Comparison of ENCODE assay signal across 10 cellular contexts in genomic region chr9:98790601-98791146, GRCh38. TPM values are rescaled to one million over a fixed set of nuclear protein-coding genes. Genes with fewer than 3 reads are reported as not detected.
DNase-seq lines count a peak whose midpoint lies in the region; ATAC-seq and TF ChIP-seq lines count a peak whose summit lies in the region.
"Had no signal": no experiment of that assay in that cellular context is flagged by ENCODE, and none has a peak within 500 bp of the region (broad histone marks: within the 10 kb centered on the region; RNA-seq: fewer than 3 reads in every experiment).

No MANE protein-coding gene starts in this region.

- peaks cover 12% of the 10 kb centered on the region; the same call in 1 of the 2 replicates for H3K79me2 ChIP-seq in SK-N-SH (ENCODE audit: insufficient read depth)
- peaks cover 50% of the 10 kb centered on the region for H3K79me2 ChIP-seq in PC-3 (ENCODE audit: low read length)

- WGBS in SK-N-SH (ENCODE audit: low lambda C conversion rate) = 79% methylated on average over 5 of the region's 7 CpGs

- TF ChIP-seq RAD21 in SK-N-SH (IDR thresholded peaks at IDR 0.05; ENCODE audit: low read length) = no peak

- H4K20me1 ChIP-seq in SK-N-SH (ENCODE audit: insufficient read depth) (peaks cover 10% of the 10 kb centered on the region), PC-3 (ENCODE audit: low read length) (peaks cover 5% of the 10 kb centered on the region; the same call in 1 of the 2 replicates)

- no peaks in the 10 kb centered on the region for H3K9me3 ChIP-seq in SK-N-SH
- H3K9me3 ChIP-seq in PC-3 (ENCODE audit: low read length) = no peaks in the 10 kb centered on the region
- no peaks in the 10 kb centered on the region for H3K9me3 ChIP-seq in vagina
- H3K9me3 ChIP-seq: pancreas had no signal

- no peak for TF ChIP-seq POLR2A in vagina (IDR thresholded peaks at IDR 0.05)

- H3K4me1 ChIP-seq in SK-N-SH (ENCODE audit: control insufficient read depth in 1 of 2, insufficient read depth in 2 of 2, low read depth in 1 of 2, low read length in 1 of 2) (peaks cover 3 to 14% of the 10 kb centered on the region in 2 experiments; a peak in 1 of 4 replicates), PC-3 (ENCODE audit: insufficient read depth, low read length) (peaks cover 31% of the 10 kb centered on the region), vagina (peaks cover 22% of the 10 kb centered on the region)

- no peak for TF ChIP-seq CTCF in SK-N-SH (IDR thresholded peaks at IDR 0.05)
- TF ChIP-seq CTCF in PC-3 (conservative IDR thresholded peaks at IDR 0.05; ENCODE audit: low read depth, low read length) = no peak
- no peak for TF ChIP-seq CTCF in fibroblast of the aortic adventitia (IDR thresholded peaks at IDR 0.05; ENCODE audit: insufficient read depth, low read length)
- TF ChIP-seq CTCF in vagina (IDR thresholded peaks at IDR 0.05) = no peak
- TF ChIP-seq CTCF in omental fat pad (IDR thresholded peaks at IDR 0.05) = no peak

- H3K4me3 ChIP-seq in SK-N-SH (ENCODE audit: low read depth in 2 of 2, low read length in 1 of 2) = no peak overlapping the region
- H3K4me3 ChIP-seq in PC-3 (ENCODE audit: low read length) = peak overlapping the region; percentile 20; the same call in 1 of the 2 replicates
- H3K4me3 ChIP-seq in fibroblast of the aortic adventitia (ENCODE audit: low read depth, low read length) = no peak overlapping the region
- H3K4me3 ChIP-seq in vagina = no peak overlapping the region
- H3K4me3 ChIP-seq: pancreas had no signal

- POLR2A ChIA-PET in SK-N-SH (lab: Yijun Ruan, JAX) (no interaction called here), PC-3 (lab: Charles Lee; ENCODE audit: unreplicated experiment) (no interaction called here)

- H3K27ac ChIP-seq in SK-N-SH (ENCODE audit: low read depth in 2 of 2, low read length in 1 of 2) = peak overlapping the region in 1 of 2 experiments; percentile 29; a peak in 2 of 4 replicates
- H3K27ac ChIP-seq in PC-3 (ENCODE audit: low read length) = peak overlapping the region; percentile 69
- H3K27ac ChIP-seq in vagina = peak overlapping the region; percentile 5

- DNase-seq in SK-N-SH (no peak), PC-3 (no peak), fibroblast of the aortic adventitia (ENCODE audit: low read depth) (peak; percentile 12), vagina (ENCODE audit: extremely low spot score in 2 of 2) (peak in 1 of 2 donors; percentile 58), HPDE6-E6E7 (ENCODE audit: extremely low spot score) (no peak), omental fat pad (ENCODE audit: low spot score) (no peak), GM03348 (ENCODE audit: low spot score) (no peak)
- DNase-seq: NCI-H526 treated with DMSO at 0.1 percent for 48 hours had no signal

- H3K36me3 ChIP-seq in SK-N-SH (replicated peaks in 1 of 2; ENCODE audit: control insufficient read depth in 1 of 2, insufficient read depth in 2 of 2, low read length in 1 of 2) (peaks cover 0 to 20% of the 10 kb centered on the region in 2 experiments), PC-3 (ENCODE audit: low read depth, low read length) (peaks cover 8% of the 10 kb centered on the region; the same call in 1 of the 2 replicates), vagina (peaks cover 0 to 5% of the 10 kb centered on the region in 2 donors)
- H3K36me3 ChIP-seq: pancreas had no signal

- TF ChIP-seq EP300 in SK-N-SH (IDR thresholded peaks at IDR 0.05; ENCODE audit: borderline replicate concordance in 1 of 2, low read depth in 1 of 2, low read length in 1 of 2) = no peak

- CTCF ChIA-PET in SK-N-SH (lab: Yijun Ruan, JAX) (interaction anchor here (0.6 to 7.2 kb wide), 6 partner anchors 9 to 711 kb away, joined by 3 to 79 read pairs (median 5); no protein-coding TSS in a partner anchor), PC-3 (lab: Charles Lee) (no interaction called here)

- no TSS peak for BruUV-seq in PC-3 (replicated peaks; lab: Mats Ljungman, UMichigan)

- H3K4me2 ChIP-seq in SK-N-SH (no peak overlapping the region; the same call in 1 of the 2 replicates), PC-3 (ENCODE audit: low read length) (peak overlapping the region; percentile 55)

- no peak overlapping the region for H2AFZ ChIP-seq in SK-N-SH (ENCODE audit: low read depth)
- H2AFZ ChIP-seq in PC-3 (ENCODE audit: low read length) = no peak overlapping the region

- no peaks in the 10 kb centered on the region for H3K9me2 ChIP-seq in SK-N-SH
- no peaks in the 10 kb centered on the region for H3K9me2 ChIP-seq in PC-3 (replicated peaks; ENCODE audit: low read length)

- intact Hi-C loops in PC-3 (cut with micrococcal nuclease) (loop anchor here (1.0 kb wide), 2 partner anchors 8 to 475 kb away; no protein-coding TSS in a partner anchor), vagina (cut with DNase I) (loop anchor here (5.0 kb wide), 1 partner anchor 478 kb away; no protein-coding TSS in a partner anchor)

- H3K27me3 ChIP-seq in SK-N-SH (ENCODE audit: insufficient read depth) (no peaks in the 10 kb centered on the region), PC-3 (ENCODE audit: low read length) (no peaks in the 10 kb centered on the region), vagina (no peaks in the 10 kb centered on the region)
- H3K27me3 ChIP-seq: pancreas had no signal

- H3K9ac ChIP-seq in SK-N-SH = no peak overlapping the region
- H3K9ac ChIP-seq in PC-3 (ENCODE audit: low read length) = peak overlapping the region; percentile 5; the same call in 1 of the 2 replicates

- H3F3A ChIP-seq in SK-N-SH (replicated peaks; ENCODE audit: insufficient read depth) (peaks cover 4% of the 10 kb centered on the region), PC-3 (ENCODE audit: low read length, unreplicated experiment) (no peaks in the 10 kb centered on the region)

- ATAC-seq in SK-N-SH treated with all-trans-retinoic acid at 6 μM for 48 hours (no peak), PC-3 (no peak), omental fat pad (ENCODE audit: low FRiP score) (no peak)

TF ChIP-seq in SK-N-SH, 30 proteins besides CTCF, POLR2A, EP300 and RAD21:
- TF ChIP-seq FOXM1 (IDR thresholded peaks at IDR 0.05; ENCODE audit: low read depth) (no peak), TAF1 (IDR thresholded peaks at IDR 0.05; ENCODE audit: borderline replicate concordance, low read depth, low read length) (no peak)
- TF ChIP-seq, protein P1, sequence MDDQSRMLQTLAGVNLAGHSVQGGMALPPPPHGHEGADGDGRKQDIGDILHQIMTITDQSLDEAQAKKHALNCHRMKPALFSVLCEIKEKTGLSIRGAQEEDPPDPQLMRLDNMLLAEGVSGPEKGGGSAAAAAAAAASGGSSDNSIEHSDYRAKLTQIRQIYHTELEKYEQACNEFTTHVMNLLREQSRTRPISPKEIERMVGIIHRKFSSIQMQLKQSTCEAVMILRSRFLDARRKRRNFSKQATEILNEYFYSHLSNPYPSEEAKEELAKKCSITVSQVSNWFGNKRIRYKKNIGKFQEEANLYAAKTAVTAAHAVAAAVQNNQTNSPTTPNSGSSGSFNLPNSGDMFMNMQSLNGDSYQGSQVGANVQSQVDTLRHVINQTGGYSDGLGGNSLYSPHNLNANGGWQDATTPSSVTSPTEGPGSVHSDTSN (IDR thresholded peaks at IDR 0.05) = peak; percentile 18; the same call in 1 of the 2 replicates

TF ChIP-seq in SK-N-SH treated with all-trans-retinoic acid at 6 μM for 48 hours, 23 proteins besides CTCF, POLR2A, EP300 and RAD21 (continues in another document):
- TF ChIP-seq ZNF565 (CRISPR knock-in tag; conservative IDR thresholded peaks at IDR 0.05; ENCODE audit: low read depth) = no peak
- no peak for TF ChIP-seq RARB (CRISPR knock-in tag; IDR thresholded peaks at IDR 0.05)
- TF ChIP-seq CSDC2 (CRISPR knock-in tag; IDR thresholded peaks at IDR 0.05) = no peak
- no peak for TF ChIP-seq POU6F1 (CRISPR knock-in tag; IDR thresholded peaks at IDR 0.05; ENCODE audit: borderline replicate concordance, low read depth)
- no peak for TF ChIP-seq ZNF70 (CRISPR knock-in tag; IDR thresholded peaks at IDR 0.05)
- TF ChIP-seq SNAI2 (CRISPR knock-in tag; IDR thresholded peaks at IDR 0.05) = no peak
- TF ChIP-seq CSRNP3 (CRISPR knock-in tag; IDR thresholded peaks at IDR 0.05) = no peak
- TF ChIP-seq PPARA (CRISPR knock-in tag; IDR thresholded peaks at IDR 0.05; ENCODE audit: borderline replicate concordance) = no peak
- no peak for TF ChIP-seq ZFP3 (CRISPR knock-in tag; IDR thresholded peaks at IDR 0.05)

RNA-seq across cellular contexts. Expression of gene ANKS6, which starts 5.7 kb away (rescaled TPM):
- polyA plus RNA-seq in SK-N-SH (2012; rRNA removed) = 26.1 and 29.3 TPM in 2 replicates
- polyA plus RNA-seq in SK-N-SH (2012; cell fraction: cytosol; rRNA removed) = 11.8 and 17.9 TPM in 2 replicates
- 97.6 and 123 TPM in 2 replicates for polyA plus RNA-seq in SK-N-SH (2012; cell fraction: nucleus; rRNA removed)
- 27.7 and 39.7 TPM in 2 replicates for total RNA-seq in PC-3 (2014; rRNA removed)
- 12.7 and 13.8 TPM in 2 replicates for total RNA-seq in fibroblast of the aortic adventitia (ENCODE audit: low replicate concordance)
- total RNA-seq in vagina = 10.8 TPM
- 10 to 100 TPM; 14.7 to 24.7 (median 20.4) TPM for total RNA-seq in omental fat pad

RNA-seq across cellular contexts. Expression of gene GALNT12, which starts 16.8 kb away (rescaled TPM):
- 7.4 TPM in 2 replicates for polyA plus RNA-seq in SK-N-SH (2012; rRNA removed)
- polyA plus RNA-seq in SK-N-SH (2012; cell fraction: cytosol; rRNA removed) = 5.5 and 5.6 TPM in 2 replicates
- 10.4 and 15.0 TPM in 2 replicates for polyA plus RNA-seq in SK-N-SH (2012; cell fraction: nucleus; rRNA removed)
- total RNA-seq in PC-3 (2014; rRNA removed) (14.8 and 24.8 TPM in 2 replicates), fibroblast of the aortic adventitia (ENCODE audit: low replicate concordance) (24.9 and 138 TPM in 2 replicates), vagina (5.4 TPM), omental fat pad (1 to 10 TPM; 1.6 to 6.6 (median 4.5) TPM)
